Comparison of ENCODE assay signal across 1 cellular context in the genomic region with DNA sequence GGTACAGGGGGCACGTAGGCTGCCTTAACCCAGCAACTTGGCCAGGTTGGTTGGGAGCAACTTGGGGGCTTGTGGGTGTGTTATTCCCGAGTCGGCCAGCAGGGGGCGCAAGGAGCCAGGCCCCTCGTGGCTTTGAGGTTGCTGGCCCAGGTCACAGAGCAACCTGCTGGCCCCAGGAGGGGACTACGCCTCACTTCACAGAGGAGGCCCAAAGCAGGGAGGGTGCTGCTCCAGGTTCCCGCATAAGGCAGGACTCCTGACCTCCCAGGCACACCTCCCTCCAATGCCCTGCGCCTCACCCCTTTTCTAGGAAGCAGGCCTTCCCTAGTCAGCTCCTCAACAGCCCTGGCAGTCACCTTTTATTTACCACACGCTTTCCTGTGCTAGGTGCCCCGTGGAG.
TF ChIP-seq lines count a peak whose summit lies in the region.

No MANE protein-coding gene starts in this region.

TF ChIP-seq in HepG2, 621 proteins besides CTCF, POLR2A, EP300 and RAD21 (continued from another document):
- TF ChIP-seq, protein P1, sequence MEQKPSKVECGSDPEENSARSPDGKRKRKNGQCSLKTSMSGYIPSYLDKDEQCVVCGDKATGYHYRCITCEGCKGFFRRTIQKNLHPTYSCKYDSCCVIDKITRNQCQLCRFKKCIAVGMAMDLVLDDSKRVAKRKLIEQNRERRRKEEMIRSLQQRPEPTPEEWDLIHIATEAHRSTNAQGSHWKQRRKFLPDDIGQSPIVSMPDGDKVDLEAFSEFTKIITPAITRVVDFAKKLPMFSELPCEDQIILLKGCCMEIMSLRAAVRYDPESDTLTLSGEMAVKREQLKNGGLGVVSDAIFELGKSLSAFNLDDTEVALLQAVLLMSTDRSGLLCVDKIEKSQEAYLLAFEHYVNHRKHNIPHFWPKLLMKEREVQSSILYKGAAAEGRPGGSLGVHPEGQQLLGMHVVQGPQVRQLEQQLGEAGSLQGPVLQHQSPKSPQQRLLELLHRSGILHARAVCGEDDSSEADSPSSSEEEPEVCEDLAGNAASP (CRISPR knock-in tag; IDR thresholded peaks at IDR 0.05; ENCODE audit: borderline replicate concordance): 0 out of 2 replicates have a peak, but pooled peaks have one; percentile 18
- no peak for TF ChIP-seq NPAS2 (CRISPR knock-in tag; IDR thresholded peaks at IDR 0.05; ENCODE audit: borderline replicate concordance)
- TF ChIP-seq AKAP8 (CRISPR knock-in tag; IDR thresholded peaks at IDR 0.05): peak; percentile 61; the same call in 1 of the 2 replicates
- no peak for TF ChIP-seq GZF1 (CRISPR knock-in tag; IDR thresholded peaks at IDR 0.05)
- TF ChIP-seq KDM4B (CRISPR knock-in tag; IDR thresholded peaks at IDR 0.05): no peak
- TF ChIP-seq, protein P2, sequence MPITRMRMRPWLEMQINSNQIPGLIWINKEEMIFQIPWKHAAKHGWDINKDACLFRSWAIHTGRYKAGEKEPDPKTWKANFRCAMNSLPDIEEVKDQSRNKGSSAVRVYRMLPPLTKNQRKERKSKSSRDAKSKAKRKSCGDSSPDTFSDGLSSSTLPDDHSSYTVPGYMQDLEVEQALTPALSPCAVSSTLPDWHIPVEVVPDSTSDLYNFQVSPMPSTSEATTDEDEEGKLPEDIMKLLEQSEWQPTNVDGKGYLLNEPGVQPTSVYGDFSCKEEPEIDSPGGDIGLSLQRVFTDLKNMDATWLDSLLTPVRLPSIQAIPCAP (CRISPR knock-in tag; IDR thresholded peaks at IDR 0.05; ENCODE audit: low read depth): no peak
- TF ChIP-seq MYNN (CRISPR knock-in tag; IDR thresholded peaks at IDR 0.05; ENCODE audit: low read depth): no peak
- no peak for TF ChIP-seq ZNF550 (CRISPR knock-in tag; IDR thresholded peaks at IDR 0.05; ENCODE audit: borderline replicate concordance)
- no peak for TF ChIP-seq JDP2 (CRISPR knock-in tag; IDR thresholded peaks at IDR 0.05; ENCODE audit: borderline replicate concordance)
- no peak for TF ChIP-seq MBD4 (IDR thresholded peaks at IDR 0.05; ENCODE audit: borderline replicate concordance, low read length)
- TF ChIP-seq ZNF484 (CRISPR knock-in tag; IDR thresholded peaks at IDR 0.05; ENCODE audit: borderline replicate concordance, low read depth): no peak
- no peak for TF ChIP-seq FOXA3 (CRISPR knock-in tag; IDR thresholded peaks at IDR 0.05)
- TF ChIP-seq POLR2G (IDR thresholded peaks at IDR 0.05; ENCODE audit: low read depth, low read length): no peak
- TF ChIP-seq ATF7 (IDR thresholded peaks at IDR 0.05): no peak
- no peak for TF ChIP-seq ATF7 (CRISPR knock-in tag; IDR thresholded peaks at IDR 0.05)
- TF ChIP-seq SNRNP70 (IDR thresholded peaks at IDR 0.05; ENCODE audit: low read depth, low read length): no peak
- TF ChIP-seq, protein P3, sequence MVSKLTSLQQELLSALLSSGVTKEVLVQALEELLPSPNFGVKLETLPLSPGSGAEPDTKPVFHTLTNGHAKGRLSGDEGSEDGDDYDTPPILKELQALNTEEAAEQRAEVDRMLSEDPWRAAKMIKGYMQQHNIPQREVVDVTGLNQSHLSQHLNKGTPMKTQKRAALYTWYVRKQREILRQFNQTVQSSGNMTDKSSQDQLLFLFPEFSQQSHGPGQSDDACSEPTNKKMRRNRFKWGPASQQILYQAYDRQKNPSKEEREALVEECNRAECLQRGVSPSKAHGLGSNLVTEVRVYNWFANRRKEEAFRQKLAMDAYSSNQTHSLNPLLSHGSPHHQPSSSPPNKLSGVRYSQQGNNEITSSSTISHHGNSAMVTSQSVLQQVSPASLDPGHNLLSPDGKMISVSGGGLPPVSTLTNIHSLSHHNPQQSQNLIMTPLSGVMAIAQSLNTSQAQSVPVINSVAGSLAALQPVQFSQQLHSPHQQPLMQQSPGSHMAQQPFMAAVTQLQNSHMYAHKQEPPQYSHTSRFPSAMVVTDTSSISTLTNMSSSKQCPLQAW (CRISPR knock-in tag; IDR thresholded peaks at IDR 0.05): peak; percentile 57; the same call in 1 of the 2 replicates
